7 cellular contexts compared by ENCODE assay signal in genomic region chr1:28962114-28962831, GRCh38. TPM values are rescaled to one million over a fixed set of nuclear protein-coding genes. Genes with fewer than 3 reads are reported as not detected.
DNase-seq lines count a peak whose midpoint lies in the region; ATAC-seq, FAIRE-seq and TF ChIP-seq lines count a peak whose summit lies in the region.
"Not testable (repeated sequence)": the region's sequence is repeated elsewhere in the genome, so short reads cannot be mapped to it uniquely, and the experiment has no call there.

No MANE protein-coding gene starts in this region.

- H3K4me1 ChIP-seq in K562 (replicated peaks in 1 of 2; ENCODE audit: control insufficient read depth in 2 of 2, insufficient read depth in 2 of 2, low read length in 2 of 2): not testable (repeated sequence)

- peak overlapping the region; percentile 16; the same call in 1 of the 3 replicates for H3K27ac ChIP-seq in K562 (ENCODE audit: extremely low read depth, low read depth, low read length)

- peak overlapping the region; percentile 56 for H3K27ac Mint-ChIP-seq in T-helper 17 cell
- H3K27ac Mint-ChIP-seq in activated CD4-positive, alpha-beta memory T cell treated with anti-CD3 and anti-CD28 coated beads for 36 hours: peak overlapping the region; percentile 45
- H3K27ac Mint-ChIP-seq in activated T-helper 17 cell treated with anti-CD3 and anti-CD28 coated beads, Interleukin-2, amount 50 U/mL, for 72 hours: peak overlapping the region; percentile 86

- TF ChIP-seq POLR2A in K562 (conservative IDR thresholded peaks at IDR 0.05): not testable (repeated sequence)

- not testable (repeated sequence) for H3K36me3 ChIP-seq in K562 (ENCODE audit: control insufficient read depth, insufficient read depth, low read length)

- ATAC-seq in T-helper 17 cell: not testable (repeated sequence)
- ATAC-seq in activated T-helper 17 cell treated with anti-CD3 and anti-CD28 coated beads, Interleukin-2, amount 50 U/mL, for 72 hours (replicated peaks): peak; percentile 94
- peak; percentile 36 for ATAC-seq in K562

- in situ Hi-C loops in K562 (cut with MboI): not testable (repeated sequence)

- TF ChIP-seq EP300 in K562 (IDR thresholded peaks at IDR 0.05; ENCODE audit: low read length): not testable (repeated sequence)

- not testable (repeated sequence) for H3K9me3 Mint-ChIP-seq in activated CD4-positive, alpha-beta memory T cell treated with anti-CD3 and anti-CD28 coated beads for 36 hours; activated T-helper 17 cell treated with anti-CD3 and anti-CD28 coated beads, Interleukin-2, amount 50 U/mL, for 72 hours

- H3K36me3 Mint-ChIP-seq in T-helper 17 cell (ENCODE audit: low read depth); activated CD4-positive, alpha-beta memory T cell treated with anti-CD3 and anti-CD28 coated beads for 36 hours: not testable (repeated sequence)
- H3K36me3 Mint-ChIP-seq in activated T-helper 17 cell treated with anti-CD3 and anti-CD28 coated beads, Interleukin-2, amount 50 U/mL, for 72 hours (ENCODE audit: low read depth): peaks cover 11% of the 10 kb centered on the region

- H3K4me3 ChIP-seq in GM12865 (ENCODE audit: low read depth, low read length); K562: not testable (repeated sequence)

- not testable (repeated sequence) for FAIRE-seq in K562 (lab: Jason Lieb, UNC)

- not testable (repeated sequence) for H3K9me1 ChIP-seq in K562 (ENCODE audit: control insufficient read depth, insufficient read depth, low read length)

- H3K9ac ChIP-seq in K562 (ENCODE audit: insufficient read depth in 1 of 2, low read depth in 2 of 2, low read length in 2 of 2): not testable (repeated sequence)

- CTCF ChIA-PET in activated CD4-positive, alpha-beta memory T cell treated with anti-CD3 and anti-CD28 coated beads for 36 hours (lab: Charles Lee): interaction anchor here (1.1 to 1.7 kb wide), 2 partner anchors 49 to 72 kb away, joined by 4 to 5 read pairs; partner anchors contain the start of gene EPB41
- CTCF ChIA-PET in K562 (lab: Yijun Ruan, JAX; ENCODE audit: low intra/inter-chr PET ratio): not testable (repeated sequence)

- not testable (repeated sequence) for H3K27me3 Mint-ChIP-seq in T-helper 17 cell; activated CD4-positive, alpha-beta memory T cell treated with anti-CD3 and anti-CD28 coated beads for 36 hours; activated T-helper 17 cell treated with anti-CD3 and anti-CD28 coated beads, Interleukin-2, amount 50 U/mL, for 72 hours

- H2AFZ ChIP-seq in K562 (ENCODE audit: low read depth, low read length): not testable (repeated sequence)

- H3K79me2 ChIP-seq in K562 (ENCODE audit: control insufficient read depth, insufficient read depth, low read length): peaks cover 87% of the 10 kb centered on the region

- not testable (repeated sequence) for TF ChIP-seq CTCF in GM12865 (IDR thresholded peaks at IDR 0.05; ENCODE audit: insufficient read depth, low read depth, low read length, missing control alignments); K562 (IDR thresholded peaks at IDR 0.05 in 2 of 3, conservative IDR thresholded peaks at IDR 0.05 in 1 of 3; ENCODE audit: insufficient read depth in 2 of 3, low read depth in 1 of 3, low read length in 3 of 3)

- TF ChIP-seq RAD21 in K562 (CRISPR knock-in tag; conservative IDR thresholded peaks at IDR 0.05 in 1 of 2, IDR thresholded peaks at IDR 0.05 in 1 of 2): not testable (repeated sequence)

- not testable (repeated sequence) for H3K4me2 ChIP-seq in K562 (ENCODE audit: insufficient read depth, low read length)

- not testable (repeated sequence) for H3K27me3 ChIP-seq in K562 (ENCODE audit: control insufficient read depth in 2 of 2, insufficient read depth in 2 of 2, low read length in 2 of 2)

- intact Hi-C loops in activated CD4-positive, alpha-beta memory T cell treated with anti-CD3 and anti-CD28 coated beads for 36 hours (cut with micrococcal nuclease): loop anchor here (1.0 to 10.0 kb wide), 5 partner anchors 10 to 753 kb away; no protein-coding TSS in a partner anchor
- intact Hi-C loops in K562 (cut with micrococcal nuclease): not testable (repeated sequence)

- H3K9me3 ChIP-seq in T-helper 17 cell (ENCODE audit: control insufficient read depth, low read length, poor library complexity, severe bottlenecking); K562 (replicated peaks; ENCODE audit: control insufficient read depth, insufficient read depth, low read depth, low read length): not testable (repeated sequence)

- H3K4me1 Mint-ChIP-seq in T-helper 17 cell: peaks cover 47% of the 10 kb centered on the region
- peaks cover 62% of the 10 kb centered on the region for H3K4me1 Mint-ChIP-seq in activated CD4-positive, alpha-beta memory T cell treated with anti-CD3 and anti-CD28 coated beads for 36 hours (ENCODE audit: low read depth)
- H3K4me1 Mint-ChIP-seq in activated T-helper 17 cell treated with anti-CD3 and anti-CD28 coated beads, Interleukin-2, amount 50 U/mL, for 72 hours: peaks cover 37% of the 10 kb centered on the region

- 73% methylated on average over 13 of the region's 13 CpGs for WGBS in K562 (ENCODE audit: insufficient coverage, low coverage, missing lambda C conversion rate)

- peak overlapping the region; percentile 43 for H3K4me3 Mint-ChIP-seq in T-helper 17 cell
- H3K4me3 Mint-ChIP-seq in activated CD4-positive, alpha-beta memory T cell treated with anti-CD3 and anti-CD28 coated beads for 36 hours: peak overlapping the region; percentile 16
- H3K4me3 Mint-ChIP-seq in activated T-helper 17 cell treated with anti-CD3 and anti-CD28 coated beads, Interleukin-2, amount 50 U/mL, for 72 hours: peak overlapping the region; percentile 72

- not testable (repeated sequence) for BruUV-seq in K562 (replicated peaks; lab: Mats Ljungman, UMichigan)

- not testable (repeated sequence) for H4K20me1 ChIP-seq in K562 (replicated peaks; ENCODE audit: control insufficient read depth, insufficient read depth, low read length)

- POLR2A ChIA-PET in activated CD4-positive, alpha-beta memory T cell treated with anti-CD3 and anti-CD28 coated beads for 36 hours (lab: Charles Lee): interaction anchor here (0.7 to 1.8 kb wide), 3 partner anchors 9 to 80 kb away, joined by 4 to 8 read pairs (median 5); partner anchors contain the start of gene EPB41
- POLR2A ChIA-PET in K562 (lab: Yijun Ruan, JAX): interaction anchor here (0.6 to 1.7 kb wide), 5 partner anchors 9 to 42 kb away, joined by 3 to 6 read pairs (median 4); no protein-coding TSS in a partner anchor

- peak; percentile 71 for DNase-seq in GM12865 (ENCODE audit: low read depth)
- DNase-seq in T-helper 17 cell; K562 (ENCODE audit: extremely low read depth in 1 of 4, low spot score in 3 of 4): not testable (repeated sequence)
- peak; percentile 65 for DNase-seq in activated CD4-positive, alpha-beta memory T cell treated with anti-CD3 and anti-CD28 coated beads for 36 hours
- peak; percentile 10 for DNase-seq in stimulated activated CD4-positive, alpha-beta T cell treated with anti-CD3 and anti-CD28 coated beads, Interleukin-12 subunit alpha, Interleukin-12 subunit beta, amount 100 ng/mL, for 4 hours
- peak; percentile 11 to 15 for DNase-seq in stimulated activated CD8-positive, alpha-beta memory T cell treated with anti-CD3 and anti-CD28 coated beads, Interleukin-15, amount 100 ng/mL, for 48 hours (ENCODE audit: low read depth in 2 of 2)

TF ChIP-seq in K562, 482 proteins besides CTCF, POLR2A, EP300 and RAD21 (continues in another document):
- TF ChIP-seq HDAC3 (IDR thresholded peaks at IDR 0.05; ENCODE audit: borderline replicate concordance, partially characterized antibody) (peak; percentile 12), HMBOX1 (IDR thresholded peaks at IDR 0.05) (peak; percentile 90)

RNA-seq across cellular contexts. Expression of gene EPB41, which starts 47.9 kb away (rescaled TPM):
- total RNA-seq in T-helper 17 cell (100 to 1,000 TPM; 193 to 221 TPM), K562 (2014; rRNA removed) (141 and 146 TPM in 2 replicates), K562 (2014; rRNA removed; fragmentation: Illumina TruSeq; extraction: Trizol) (169 and 175 TPM in 2 replicates), K562 (2015; rRNA removed; fragmentation: Illumina TruSeq; extraction: Trizol) (186 and 188 TPM in 2 replicates), K562 (2021) (141 and 147 TPM in 2 replicates)
- total RNA-seq in activated CD4-positive, alpha-beta memory T cell treated with anti-CD3 and anti-CD28 coated beads for 36 hours: 10 to 100 TPM; 67.6 to 71.0 TPM
- 10 to 100 TPM; 40.0 to 63.2 TPM for total RNA-seq in activated T-helper 17 cell treated with anti-CD3 and anti-CD28 coated beads, Interleukin-2, amount 50 U/mL, for 72 hours
- total RNA-seq in K562 (2011; cell fraction: chromatin; rRNA removed; ENCODE audit: low replicate concordance): 277 and 637 TPM in 2 replicates
- total RNA-seq in K562 (2011; cell fraction: nucleolus; rRNA removed): 152 and 208 TPM in 2 replicates
- 354 and 569 TPM in 2 replicates for total RNA-seq in K562 (2011; cell fraction: nucleoplasm; rRNA removed)
- polyA plus RNA-seq in K562 (2011; rRNA removed) (185 and 213 TPM in 2 replicates), K562 (2014; fragmentation: Illumina TruSeq; extraction: Trizol) (150 and 201 TPM in 2 replicates), K562 (2014; fragmentation: Nextera tagmentation; extraction: Ambion mirVana) (1 to 10 TPM; 3.7 to 7.0 TPM), K562 (2014; rRNA removed) (105 and 123 TPM in 2 replicates)
- polyA plus RNA-seq in K562 (2011; cell fraction: cytosol; rRNA removed): 72.3 and 123 TPM in 2 replicates
- 68.9 and 82.0 TPM in 2 replicates for polyA plus RNA-seq in K562 (2011; cell fraction: nucleus; rRNA removed)
- polyA plus RNA-seq in K562 (2012): 89.0 and 98.6 TPM in 2 replicates
- 313 and 341 TPM in 2 replicates for polyA minus RNA-seq in K562 (2011; rRNA and poly(A)+ RNA removed)
- 113 and 123 TPM in 2 replicates for polyA minus RNA-seq in K562 (2011; cell fraction: cytosol; rRNA and poly(A)+ RNA removed)
- 54.0 and 104 TPM in 2 replicates for polyA minus RNA-seq in K562 (2011; cell fraction: nucleus; rRNA and poly(A)+ RNA removed)

Comparison
In these comparisons a context has a peak if more than half of its experiments do, and no peak if none do; other contexts are left out.
1. H3K4me3 Mint-ChIP-seq: peak in every context shown above with its lines; median percentile 72 in activated T-helper 17 cell treated with anti-CD3 and anti-CD28 coated beads, Interleukin-2, amount 50 U/mL, for 72 hours; 43 in T-helper 17 cell; 16 in activated CD4-positive, alpha-beta memory T cell treated with anti-CD3 and anti-CD28 coated beads for 36 hours.